In the genomic region with DNA sequence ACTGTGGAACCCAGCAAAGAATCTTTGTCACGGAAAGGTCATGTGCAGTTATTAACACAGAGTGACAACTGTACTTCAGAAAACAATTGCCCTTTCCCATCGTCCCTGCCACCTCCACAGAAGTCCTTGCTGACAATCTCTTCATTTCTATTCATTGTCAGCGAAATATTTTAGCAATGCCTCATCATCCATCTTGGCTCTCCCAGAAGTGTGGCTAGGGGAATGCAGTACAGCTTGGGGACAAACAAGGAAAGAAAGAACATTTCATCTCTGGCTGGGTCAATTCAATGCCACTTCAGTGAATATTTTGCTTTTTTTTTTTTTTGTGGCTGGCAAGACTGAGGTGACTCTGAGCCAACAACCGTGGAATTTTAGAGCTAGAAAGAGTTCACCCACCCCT, we compare ENCODE assay signal across 21 cellular contexts.
DNase-seq lines count a peak whose midpoint lies in the region; ATAC-seq and TF ChIP-seq lines count a peak whose summit lies in the region.
"Had no signal": no experiment of that assay in that cellular context is flagged by ENCODE, and none has a peak within 500 bp of the region (broad histone marks: within the 10 kb centered on the region; RNA-seq: fewer than 3 reads in every experiment).

No MANE protein-coding gene starts in this region.

- H3K4me1 ChIP-seq in cardiac muscle cell (ENCODE audit: low read depth) (no peaks in the 10 kb centered on the region), left ventricle myocardium inferior (no peaks in the 10 kb centered on the region)

- H3K36me3 ChIP-seq in cardiac muscle cell, result no peaks in the 10 kb centered on the region
- H3K36me3 ChIP-seq in left ventricle myocardium inferior, result no peaks in the 10 kb centered on the region
- H3K36me3 ChIP-seq: BLaER1 had no signal

- no peak for DNase-seq in cardiac muscle cell (ENCODE audit: low read depth in 1 of 2, low spot score in 1 of 2)
- no peak for DNase-seq in left ventricle myocardium inferior
- peak; percentile 12 for DNase-seq in LHCN-M2 (ENCODE audit: low read depth)
- DNase-seq in fibroblast of gingiva (ENCODE audit: low read depth), result peak; percentile 11
- DNase-seq in sciatic nerve (ENCODE audit: low spot score), result no peak
- no peak for DNase-seq in activated T-cell treated with anti-CD3 and anti-CD28 coated beads, Interleukin-2, amount 50 U/mL, for 48 hours
- DNase-seq in LoVo (ENCODE audit: low spot score), result no peak
- DNase-seq: Calu3; CD8-positive, alpha-beta T cell; DMS53; IMR-90; NCI-H1092 treated with DMSO at 0.1 percent for 48 hours; NCI-H146; NCI-H2081; NCI-H510A; NCI-H748 treated with DMSO at 0.1 percent for 48 hours; NK-92 treated with Interleukin-12 subunit alpha and Interleukin-12 subunit beta, amount 100 ng/mL, for 24 hours; SIG-M5 had no signal

- H3K27ac ChIP-seq in cardiac muscle cell (peak overlapping the region; percentile 3), left ventricle myocardium inferior (replicated peaks) (no peak overlapping the region)
- H3K27ac ChIP-seq: BLaER1 had no signal

- no peaks in the 10 kb centered on the region for H3K27me3 ChIP-seq in cardiac muscle cell
- no peaks in the 10 kb centered on the region for H3K27me3 ChIP-seq in left ventricle myocardium inferior (ENCODE audit: low read depth)
- H3K27me3 ChIP-seq: BLaER1 had no signal

- no peaks in the 10 kb centered on the region for H3K9me3 ChIP-seq in cardiac muscle cell (ENCODE audit: low read depth)
- peaks cover 12% of the 10 kb centered on the region for H3K9me3 ChIP-seq in left ventricle myocardium inferior (replicated peaks)

- intact Hi-C loops in left ventricle myocardium inferior (cut with micrococcal nuclease), result no loop called here
- intact Hi-C loops in sciatic nerve (cut with DNase I), result no loop called here

- no peak overlapping the region for H3K4me3 ChIP-seq in cardiac muscle cell
- H3K4me3 ChIP-seq in left ventricle myocardium inferior, result no peak overlapping the region
- H3K4me3 ChIP-seq: BLaER1 had no signal

- TF ChIP-seq CTCF in cardiac muscle cell (IDR thresholded peaks at IDR 0.05; ENCODE audit: low read depth, low read length), result no peak
- no peak for TF ChIP-seq CTCF in left ventricle myocardium inferior (IDR thresholded peaks at IDR 0.05; ENCODE audit: borderline replicate concordance)

- ATAC-seq in sciatic nerve (peak; percentile 51), GM21825 (IDR thresholded peaks at IDR 0.05; ENCODE audit: unreplicated experiment) (no peak)
- ATAC-seq: CD8-positive, alpha-beta T cell; SK-N-SH treated with all-trans-retinoic acid at 6 μM for 48 hours had no signal

Comparison
In these comparisons a context has a peak if more than half of its experiments do, and no peak if none do; other contexts are left out.
1. DNase-seq: peak in LHCN-M2 (single experiment) and fibroblast of gingiva (single experiment); none in cardiac muscle cell (0 of 2), left ventricle myocardium inferior (single experiment), sciatic nerve (single experiment), activated T-cell treated with anti-CD3 and anti-CD28 coated beads, Interleukin-2, amount 50 U/mL, for 48 hours (0 of 2) and LoVo (single experiment).